1 cellular context compared by ENCODE assay signal in genomic region chr6:5968817-5969726, GRCh38.
A peak's percentile ranks its signal among the peaks of the same experiment; 100 is the strongest.
TF ChIP-seq lines count a peak whose summit lies in the region.

No MANE protein-coding gene starts in this region.

TF ChIP-seq in SK-N-SH, 30 proteins besides CTCF, POLR2A, EP300 and RAD21 (continued from another document):
- no peak for TF ChIP-seq IRF3 (IDR thresholded peaks at IDR 0.05; ENCODE audit: low read depth, low read length)
- no peak for TF ChIP-seq SMC3 (IDR thresholded peaks at IDR 0.05; ENCODE audit: low read depth, low read length)
- TF ChIP-seq REST (IDR thresholded peaks at IDR 0.05; ENCODE audit: low read depth, low read length), result no peak
- no peak for TF ChIP-seq YY1 (IDR thresholded peaks at IDR 0.05; ENCODE audit: low read depth)
- TF ChIP-seq GATA2 (CRISPR knock-in tag; IDR thresholded peaks at IDR 0.05), result no peak
- no peak for TF ChIP-seq EZH2phosphoT487 (IDR thresholded peaks at IDR 0.05; ENCODE audit: borderline replicate concordance, low read depth)
- TF ChIP-seq FOXJ3 (CRISPR knock-in tag; IDR thresholded peaks at IDR 0.05), result no peak
- peak; percentile 40; the same call in 1 of the 2 replicates for TF ChIP-seq PBX3 (IDR thresholded peaks at IDR 0.05)
- no peak for TF ChIP-seq MXI1 (IDR thresholded peaks at IDR 0.05; ENCODE audit: low read depth, low read length)
- no peak; the same call in 1 of the 2 replicates for TF ChIP-seq JUND (IDR thresholded peaks at IDR 0.05)
- TF ChIP-seq POLR2AphosphoS5 (IDR thresholded peaks at IDR 0.05; ENCODE audit: low read depth, low read length), result no peak
- TF ChIP-seq TEAD4 (IDR thresholded peaks at IDR 0.05; ENCODE audit: borderline replicate concordance, insufficient read depth), result no peak
- TF ChIP-seq CHD2 (IDR thresholded peaks at IDR 0.05; ENCODE audit: low read length, partially characterized antibody), result no peak
- peak; percentile 58; the same call in 1 of the 2 replicates for TF ChIP-seq MAX (IDR thresholded peaks at IDR 0.05; ENCODE audit: low read depth)
TF ChIP-seq in SK-N-SH: peak in this region for 6.
